In genomic region chr21:37380349-37381323, GRCh38 we compare ENCODE assay signal across 10 cellular contexts. TPM values are rescaled to one million over a fixed set of nuclear protein-coding genes. Genes with fewer than 3 reads are reported as not detected.
A peak's percentile ranks its signal among the peaks of the same experiment; 100 is the strongest.
DNase-seq lines count a peak whose midpoint lies in the region; ATAC-seq lines count a peak whose summit lies in the region.
"Had no signal": no experiment of that assay in that cellular context is flagged by ENCODE, and none has a peak within 500 bp of the region (broad histone marks: within the 10 kb centered on the region; RNA-seq: fewer than 3 reads in every experiment).

No MANE protein-coding gene starts in this region.

- intact Hi-C loops in CD4-positive, alpha-beta memory T cell (cut with micrococcal nuclease): no loop called here

- no peak overlapping the region for H2BK15ac ChIP-seq in mesendoderm (replicated peaks; ENCODE audit: low read depth)

- no peak overlapping the region for H2BK5ac ChIP-seq in mesendoderm (ENCODE audit: low read length)

- no peak for ATAC-seq in HG02981 (IDR thresholded peaks at IDR 0.05; ENCODE audit: unreplicated experiment)
- ATAC-seq: gastroesophageal sphincter had no signal

- H3K4me3 ChIP-seq in CD4-positive, alpha-beta memory T cell (ENCODE audit: low read length in 2 of 2): no peak overlapping the region
- H3K4me3 ChIP-seq in Karpas-422 (ENCODE audit: low read length) (no peak overlapping the region), mesendoderm (ENCODE audit: low read length) (no peak overlapping the region)
- H3K4me3 ChIP-seq: gastroesophageal sphincter had no signal

- CTCF ChIA-PET in CD4-positive, alpha-beta memory T cell (lab: Charles Lee; ENCODE audit: partially characterized antibody): no interaction called here

- no CpG with 5 or more reads among the region's 8 CpGs for WGBS in mesendoderm (ENCODE audit: extremely low coverage, insufficient coverage, low lambda C conversion rate)

- H3K4me3 Mint-ChIP-seq in CD4-positive, alpha-beta memory T cell: peak overlapping the region in 6 of 8 donors; percentile 9 to 59 (median 42)

- peak overlapping the region in 6 of 7 donors; percentile 3 to 71 (median 33) for H3K27ac Mint-ChIP-seq in CD4-positive, alpha-beta memory T cell

- no peak overlapping the region for H2AFZ ChIP-seq in Karpas-422 (ENCODE audit: low read length)

- H3K36me3 ChIP-seq in CD4-positive, alpha-beta memory T cell (ENCODE audit: insufficient read depth, low read length): no peaks in the 10 kb centered on the region
- H3K36me3 ChIP-seq in Karpas-422 (ENCODE audit: insufficient read depth, low read length) (no peaks in the 10 kb centered on the region), mesendoderm (ENCODE audit: control insufficient read depth, insufficient read depth, low read length) (no peaks in the 10 kb centered on the region)
- H3K36me3 ChIP-seq: gastroesophageal sphincter had no signal

- no peak overlapping the region for H3K27ac ChIP-seq in CD4-positive, alpha-beta memory T cell (ENCODE audit: low read depth, low read length)
- peak overlapping the region; percentile 57 for H3K27ac ChIP-seq in Karpas-422 (ENCODE audit: low read length)
- no peak overlapping the region for H3K27ac ChIP-seq in mesendoderm (ENCODE audit: low read depth, low read length)

- no peak overlapping the region for H3K18ac ChIP-seq in mesendoderm (ENCODE audit: low read length)

- H3K4me1 ChIP-seq in CD4-positive, alpha-beta memory T cell (ENCODE audit: insufficient read depth, low read length): peaks cover 98% of the 10 kb centered on the region
- peaks cover 71% of the 10 kb centered on the region for H3K4me1 ChIP-seq in Karpas-422 (ENCODE audit: low read length)
- H3K4me1 ChIP-seq in mesendoderm (ENCODE audit: control insufficient read depth, low read depth, low read length): peaks cover 15% of the 10 kb centered on the region

- peaks cover 63 to 97% (median 83%) of the 10 kb centered on the region in 4 donors for H3K4me1 Mint-ChIP-seq in CD4-positive, alpha-beta memory T cell

- H3K9me3 Mint-ChIP-seq in CD4-positive, alpha-beta memory T cell: peaks cover 0 to 15% (median 2%) of the 10 kb centered on the region in 8 donors

- H3K9me2 ChIP-seq in Karpas-422 (replicated peaks; ENCODE audit: insufficient read depth, low read length): no peaks in the 10 kb centered on the region

- no peak overlapping the region for H2AK5ac ChIP-seq in mesendoderm (ENCODE audit: low read length)

- no peak overlapping the region for H3K4ac ChIP-seq in mesendoderm (ENCODE audit: low read depth, low read length)

- H3K4me2 ChIP-seq in Karpas-422 (ENCODE audit: low read depth, low read length, poor library complexity, severe bottlenecking): peak overlapping the region; percentile 31
- H3K4me2 ChIP-seq in mesendoderm (ENCODE audit: low read length): no peak overlapping the region

- H4K5ac ChIP-seq in mesendoderm (ENCODE audit: low read length): no peak overlapping the region

- no peak overlapping the region for H3K23ac ChIP-seq in mesendoderm (ENCODE audit: low read length)

- H4K20me1 ChIP-seq in Karpas-422 (ENCODE audit: insufficient read depth, low read depth, low read length): peaks cover 65% of the 10 kb centered on the region

- H3K79me2 ChIP-seq in Karpas-422 (ENCODE audit: low read length): peaks cover 100% of the 10 kb centered on the region
- peaks cover 91% of the 10 kb centered on the region for H3K79me2 ChIP-seq in mesendoderm (ENCODE audit: control insufficient read depth, insufficient read depth, low read length)

- H3K79me1 ChIP-seq in mesendoderm (ENCODE audit: low read length): peaks cover 5% of the 10 kb centered on the region

- H3K27me3 ChIP-seq in CD4-positive, alpha-beta memory T cell (ENCODE audit: insufficient read depth, low read length): no peaks in the 10 kb centered on the region
- no peaks in the 10 kb centered on the region for H3K27me3 ChIP-seq in Karpas-422 (ENCODE audit: low read length)
- no peaks in the 10 kb centered on the region for H3K27me3 ChIP-seq in mesendoderm (ENCODE audit: insufficient read depth, low read length, poor library complexity)
- H3K27me3 ChIP-seq: gastroesophageal sphincter had no signal

- no peak overlapping the region for H2BK120ac ChIP-seq in mesendoderm (ENCODE audit: low read depth, low read length)

- H3K56ac ChIP-seq in mesendoderm (ENCODE audit: low read length): no peak overlapping the region

- peaks cover 3 to 11% of the 10 kb centered on the region in 2 donors for H3K36me3 Mint-ChIP-seq in CD4-positive, alpha-beta memory T cell

- H3K27me3 Mint-ChIP-seq in CD4-positive, alpha-beta memory T cell: no peaks in the 10 kb centered on the region

- no peak overlapping the region for H3K9ac ChIP-seq in Karpas-422 (ENCODE audit: low read length)
- H3K9ac ChIP-seq in mesendoderm (ENCODE audit: low read length): no peak overlapping the region

- no peaks in the 10 kb centered on the region for H3K9me3 ChIP-seq in CD4-positive, alpha-beta memory T cell (ENCODE audit: control insufficient read depth in 1 of 2, low read length in 2 of 2)
- H3K9me3 ChIP-seq in Karpas-422 (ENCODE audit: low read length): no peaks in the 10 kb centered on the region
- H3K9me3 ChIP-seq: gastroesophageal sphincter had no signal

- POLR2A ChIA-PET in CD4-positive, alpha-beta memory T cell (lab: Charles Lee; ENCODE audit: partially characterized antibody): interaction anchor here (1.0 to 1.7 kb wide), 2 partner anchors 14 to 15 kb away, joined by 4 read pairs; partner anchors contain the start of gene DYRK1A

- DNase-seq in CD4-positive, alpha-beta memory T cell: no peak
- no peak for DNase-seq in Karpas-422
- DNase-seq in cerebellar cortex (ENCODE audit: low spot score): peak; percentile 94
- DNase-seq in mesendoderm: peak; percentile 50
- DNase-seq in HK-2 (ENCODE audit: unreplicated experiment): no peak
- no peak for DNase-seq in hippocampal formation (lab: John Stamatoyannopoulos, UW)
- DNase-seq in DMS79 treated with DMSO at 0.1 percent for 48 hours (lab: John Stamatoyannopoulos, UW): no peak
- DNase-seq: activated naive CD4-positive, alpha-beta T cell had no signal

- H4K8ac ChIP-seq in mesendoderm (ENCODE audit: low read depth, low read length): no peak overlapping the region

RNA-seq across cellular contexts. Expression of gene DYRK1A, which starts 14.1 kb away (rescaled TPM):
- total RNA-seq in CD4-positive, alpha-beta memory T cell: 100 to 1,000 TPM; 126 to 130 TPM
- 1 to 10 TPM; 1.4 to 4.2 TPM for polyA plus RNA-seq in CD4-positive, alpha-beta memory T cell
- total RNA-seq in Karpas-422 (2014; rRNA removed; shearing (Covaris generic); ENCODE audit: low replicate concordance): 65.3 and 98.2 TPM in 2 replicates
- polyA plus RNA-seq in mesendoderm (2013, experiment 1 of 2): 31.9 TPM
- 33.6 TPM for polyA plus RNA-seq in mesendoderm (2013, experiment 2 of 2)

Comparison
In these comparisons a context has a peak if more than half of its experiments do, and no peak if none do; other contexts are left out.
1. DNase-seq: peak in cerebellar cortex (single experiment) and mesendoderm (single experiment); none in CD4-positive, alpha-beta memory T cell (0 of 5), Karpas-422 (single experiment), HK-2 (single experiment), hippocampal formation (0 of 2) and DMS79 treated with DMSO at 0.1 percent for 48 hours (single experiment).